Comparison of ENCODE assay signal across 8 cellular contexts in genomic region chr13:100588350-100589177, GRCh38.
DNase-seq lines count a peak whose midpoint lies in the region; ATAC-seq lines count a peak whose summit lies in the region.

Gene GGACT, minus strand, starts transcription at chr13:100588789. Its CDS starts 56,198 bp downstream, at chr13:100532591.

- peak within 1 kb of the TSS; percentile 87 for H3K4me3 Mint-ChIP-seq in central memory CD8-positive, alpha-beta T cell

- no peaks in the 10 kb centered on the region for H3K36me3 Mint-ChIP-seq in central memory CD8-positive, alpha-beta T cell (ENCODE audit: insufficient read depth)

- no peaks in the 10 kb centered on the region for H3K27me3 Mint-ChIP-seq in central memory CD8-positive, alpha-beta T cell

- peaks cover 24% of the 10 kb centered on the region for H3K4me1 Mint-ChIP-seq in central memory CD8-positive, alpha-beta T cell

- ATAC-seq in HG02642 (IDR thresholded peaks at IDR 0.05; ENCODE audit: poor library complexity, unreplicated experiment) = peak; percentile 99
- peak; percentile 93 for ATAC-seq in central memory CD8-positive, alpha-beta T cell (replicated peaks; ENCODE audit: extremely low read depth, poor library complexity, severe bottlenecking)

- DNase-seq in NCI-H82 (lab: John Stamatoyannopoulos, UW) (peak; percentile 83), NCI-H82 treated with DMSO at 0.1 percent for 48 hours (lab: John Stamatoyannopoulos, UW; ENCODE audit: unreplicated experiment) (no peak), NCI-H1092 treated with DMSO at 0.1 percent for 48 hours (lab: John Stamatoyannopoulos, UW) (peak; percentile 72), kidney tubule cell (ENCODE audit: low spot score) (peak; percentile 78)
- peak; percentile 70 to 88 (median 79) for DNase-seq in activated CD4-positive, CD25-positive, alpha-beta regulatory T cell (lab: John Stamatoyannopoulos, UW)
- DNase-seq in central memory CD8-positive, alpha-beta T cell (ENCODE audit: low spot score in 2 of 2) = peak; percentile 64 to 77
- peak; percentile 82 for DNase-seq in stimulated activated CD4-positive, alpha-beta T cell treated with anti-CD3 and anti-CD28 coated beads, Interleukin-1b, Interleukin-23, amount 100 ng/mL, for 48 hours

- peak within 1 kb of the TSS; percentile 95 for H3K27ac Mint-ChIP-seq in central memory CD8-positive, alpha-beta T cell (ENCODE audit: low read depth)

- H3K9me3 Mint-ChIP-seq in central memory CD8-positive, alpha-beta T cell = no peaks in the 10 kb centered on the region
